ENCODE assay signal across 1 cellular context in genomic region chr7:138158739-138159528, GRCh38.
TF ChIP-seq lines count a peak whose summit lies in the region.

No MANE protein-coding gene starts in this region.

TF ChIP-seq in HepG2, 621 proteins besides CTCF, POLR2A, EP300 and RAD21 (continued from another document and continues in another):
- TF ChIP-seq SNAPC4 (CRISPR knock-in tag; IDR thresholded peaks at IDR 0.05) (no peak), ZNF567 (CRISPR knock-in tag; IDR thresholded peaks at IDR 0.05; ENCODE audit: borderline replicate concordance) (no peak), ZNF546 (CRISPR knock-in tag; conservative IDR thresholded peaks at IDR 0.05) (no peak), ZNF589 (CRISPR knock-in tag; conservative IDR thresholded peaks at IDR 0.05) (no peak), HBP1 (CRISPR knock-in tag; IDR thresholded peaks at IDR 0.05; ENCODE audit: low read depth) (peak; percentile 45; the same call in 1 of the 2 replicates), ZBTB39 (CRISPR knock-in tag; IDR thresholded peaks at IDR 0.05) (peak; percentile 90), PLRG1 (conservative IDR thresholded peaks at IDR 0.05) (no peak), NR3C1 (CRISPR knock-in tag; IDR thresholded peaks at IDR 0.05) (no peak), CHD4 (IDR thresholded peaks at IDR 0.05; ENCODE audit: borderline replicate concordance, low read length) (no peak), HES4 (CRISPR knock-in tag; IDR thresholded peaks at IDR 0.05; ENCODE audit: borderline replicate concordance) (no peak), TFDP1 (CRISPR knock-in tag; IDR thresholded peaks at IDR 0.05; ENCODE audit: borderline replicate concordance) (no peak), AHDC1 (CRISPR knock-in tag; IDR thresholded peaks at IDR 0.05; ENCODE audit: borderline replicate concordance) (peak; percentile 12; the same call in 1 of the 2 replicates), ZNF646 (CRISPR knock-in tag; IDR thresholded peaks at IDR 0.05) (no peak), ZNF781 (CRISPR knock-in tag; IDR thresholded peaks at IDR 0.05; ENCODE audit: borderline replicate concordance, not compliant biosample characterization) (peak; percentile 68), ZNF704 (CRISPR knock-in tag; IDR thresholded peaks at IDR 0.05; ENCODE audit: borderline replicate concordance) (no peak), ZNF549 (CRISPR knock-in tag; IDR thresholded peaks at IDR 0.05) (no peak), ZNF788 (CRISPR knock-in tag; IDR thresholded peaks at IDR 0.05; ENCODE audit: borderline replicate concordance) (no peak), ZSCAN5A (CRISPR knock-in tag; IDR thresholded peaks at IDR 0.05; ENCODE audit: borderline replicate concordance) (no peak; the same call in 1 of the 2 replicates), RXRB (CRISPR knock-in tag; IDR thresholded peaks at IDR 0.05; ENCODE audit: borderline replicate concordance) (peak; percentile 88), ZNF354B (CRISPR knock-in tag; IDR thresholded peaks at IDR 0.05) (no peak), ETV5 (CRISPR knock-in tag; IDR thresholded peaks at IDR 0.05; ENCODE audit: borderline replicate concordance) (peak; percentile 76; the same call in 1 of the 2 replicates), FOSL1 (CRISPR knock-in tag; IDR thresholded peaks at IDR 0.05; ENCODE audit: borderline replicate concordance) (no peak), PPARG (CRISPR knock-in tag; conservative IDR thresholded peaks at IDR 0.05) (peak; percentile 41; the same call in 1 of the 2 replicates), HNF4A (CRISPR knock-in tag; IDR thresholded peaks at IDR 0.05) (peak; percentile 28; the same call in 1 of the 2 replicates), ZNF652 (CRISPR knock-in tag; IDR thresholded peaks at IDR 0.05; ENCODE audit: borderline replicate concordance, low read depth) (0 out of 2 replicates have a peak, but pooled peaks have one; percentile 35), SYNCRIP (IDR thresholded peaks at IDR 0.05; ENCODE audit: insufficient read depth, low read depth, low read length) (no peak)
